15 cellular contexts compared by ENCODE assay signal in the genomic region with DNA sequence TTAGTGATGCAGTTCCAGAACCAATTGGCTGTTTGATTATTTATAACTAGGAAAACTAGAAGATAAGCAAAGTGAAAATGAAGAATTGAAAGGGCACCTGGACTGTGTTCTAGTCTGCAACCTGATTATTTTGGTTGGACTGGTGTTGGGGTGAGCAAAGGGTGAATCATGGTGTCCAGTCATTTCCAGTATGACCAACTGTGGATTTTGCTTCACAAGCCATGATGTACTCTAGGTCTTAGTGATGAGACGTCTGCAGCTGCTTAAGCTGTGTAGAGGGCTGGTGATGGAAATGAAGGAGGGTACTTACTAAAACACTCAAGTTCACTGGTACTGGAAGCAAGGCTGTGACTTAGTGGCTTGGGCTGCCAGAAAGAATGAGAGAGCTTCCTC.
DNase-seq lines count a peak whose midpoint lies in the region; ATAC-seq and TF ChIP-seq lines count a peak whose summit lies in the region.
"Had no signal": no experiment of that assay in that cellular context is flagged by ENCODE, and none has a peak within 500 bp of the region (broad histone marks: within the 10 kb centered on the region; RNA-seq: fewer than 3 reads in every experiment).

No MANE protein-coding gene starts in this region.

- H3K9me3 ChIP-seq in CD8-positive, alpha-beta T cell (ENCODE audit: low read length): no peaks in the 10 kb centered on the region
- H3K9me3 ChIP-seq: A549, spleen had no signal

- TF ChIP-seq CTCF in CD8-positive, alpha-beta T cell (IDR thresholded peaks at IDR 0.05): no peak

- intact Hi-C loops in CD8-positive, alpha-beta T cell (cut with DNase I, micrococcal nuclease): no loop called here

- H3K4me1 ChIP-seq in CD8-positive, alpha-beta T cell (ENCODE audit: insufficient read depth, low read length): no peaks in the 10 kb centered on the region
- H3K4me1 ChIP-seq: spleen had no signal

- POLR2A ChIA-PET in CD8-positive, alpha-beta T cell (lab: Charles Lee): no interaction called here

- DNase-seq in A172 (ENCODE audit: low spot score) (peak; percentile 62), HS-27A (ENCODE audit: low read depth) (peak; percentile 68), astrocyte of the hippocampus (ENCODE audit: low read depth, low spot score) (peak; percentile 34), glomerular visceral epithelial cell (ENCODE audit: extremely low spot score) (peak; percentile 46), SHP77 treated with DMSO at 0.1 percent for 48 hours (lab: John Stamatoyannopoulos, UW) (no peak)
- DNase-seq in CD8-positive, alpha-beta T cell: no peak
- DNase-seq: activated CD4-positive, CD25-positive, alpha-beta regulatory T cell; MV-4-11; nucleus accumbens; spleen had no signal

- no peaks in the 10 kb centered on the region for H3K36me3 Mint-ChIP-seq in CD8-positive, alpha-beta T cell
- H3K36me3 Mint-ChIP-seq: activated naive CD4-positive, alpha-beta T cell treated with anti-CD3 and anti-CD28 coated beads, Interleukin-2, amount 50 U/mL, for 72 hours had no signal

- H3K4me3 Mint-ChIP-seq in CD8-positive, alpha-beta T cell: no peak overlapping the region
- H3K4me3 Mint-ChIP-seq: central memory CD8-positive, alpha-beta T cell had no signal

- H3K4me3 ChIP-seq in CD8-positive, alpha-beta T cell (ENCODE audit: low read depth, low read length): no peak overlapping the region
- H3K4me3 ChIP-seq: A549, spleen had no signal

- no peaks in the 10 kb centered on the region for H3K36me3 ChIP-seq in CD8-positive, alpha-beta T cell (ENCODE audit: insufficient read depth, low read length)
- H3K36me3 ChIP-seq: spleen had no signal

- no peak overlapping the region for H3K27ac Mint-ChIP-seq in CD8-positive, alpha-beta T cell

- no peaks in the 10 kb centered on the region for H3K27me3 ChIP-seq in CD8-positive, alpha-beta T cell (ENCODE audit: insufficient read depth, low read length)
- H3K27me3 ChIP-seq: spleen had no signal

- CTCF ChIA-PET in CD8-positive, alpha-beta T cell (lab: Charles Lee): interaction anchor here (0.5 to 0.9 kb wide), 3 partner anchors 9 to 1120 kb away, joined by 3 to 5 read pairs (median 4); no protein-coding TSS in a partner anchor

- no peak for ATAC-seq in CD8-positive, alpha-beta T cell
- ATAC-seq in GM19328 (IDR thresholded peaks at IDR 0.05; ENCODE audit: unreplicated experiment) (no peak), GM21576 (IDR thresholded peaks at IDR 0.05; ENCODE audit: unreplicated experiment) (no peak)

- peaks cover 19% of the 10 kb centered on the region for H3K27me3 Mint-ChIP-seq in CD8-positive, alpha-beta T cell (ENCODE audit: low read depth)

- no peaks in the 10 kb centered on the region for H3K9me3 Mint-ChIP-seq in CD8-positive, alpha-beta T cell
- H3K9me3 Mint-ChIP-seq: central memory CD8-positive, alpha-beta T cell had no signal

- no peak overlapping the region for H3K27ac ChIP-seq in CD8-positive, alpha-beta T cell (ENCODE audit: low read depth, low read length)
- H3K27ac ChIP-seq: A549, spleen had no signal

- H3K4me1 Mint-ChIP-seq in CD8-positive, alpha-beta T cell (ENCODE audit: low read depth): no peaks in the 10 kb centered on the region
- H3K4me1 Mint-ChIP-seq: central memory CD8-positive, alpha-beta T cell had no signal

Comparison
In these comparisons a context has a peak if more than half of its experiments do, and no peak if none do; other contexts are left out.
1. DNase-seq: peak in A172 (single experiment), HS-27A (single experiment), astrocyte of the hippocampus (single experiment) and glomerular visceral epithelial cell (single experiment); none in CD8-positive, alpha-beta T cell (0 of 7) and SHP77 treated with DMSO at 0.1 percent for 48 hours (single experiment).